8 cellular contexts compared by ENCODE assay signal in genomic region chr7:124152859-124153692, GRCh38.
DNase-seq lines count a peak whose midpoint lies in the region; ATAC-seq, FAIRE-seq and TF ChIP-seq lines count a peak whose summit lies in the region.

No MANE protein-coding gene starts in this region.

- no peaks in the 10 kb centered on the region for H3F3A ChIP-seq in DOHH2 (ENCODE audit: control insufficient read depth, insufficient read depth)

- no peak for TF ChIP-seq POLR2A in endothelial cell of umbilical vein (IDR thresholded peaks at IDR 0.05; ENCODE audit: low read depth, low read length)
- TF ChIP-seq POLR2A in gastrocnemius medialis (IDR thresholded peaks at IDR 0.05): no peak

- H3K4me2 ChIP-seq in DOHH2 (ENCODE audit: low read length): no peak overlapping the region
- H3K4me2 ChIP-seq in endothelial cell of umbilical vein (ENCODE audit: insufficient read depth, low read length): peak overlapping the region; percentile 66

- in situ Hi-C loops in gastrocnemius medialis (cut with MboI; ENCODE audit: low sequenced_read_pairs in 4 of 4): loop anchor here in 1 of 4 donors (25.0 kb wide), 1 partner anchor 634 kb away; no protein-coding TSS in a partner anchor

- H3K9me1 ChIP-seq in endothelial cell of umbilical vein (replicated peaks; ENCODE audit: control insufficient read depth, extremely low read depth, insufficient read depth, low read length): no peaks in the 10 kb centered on the region

- H4K20me1 ChIP-seq in DOHH2 (ENCODE audit: control insufficient read depth, insufficient read depth, low read depth, low read length) (no peaks in the 10 kb centered on the region), endothelial cell of umbilical vein (replicated peaks; ENCODE audit: control insufficient read depth, extremely low read depth, insufficient read depth, low read length) (no peaks in the 10 kb centered on the region)

- H3K36me3 ChIP-seq in DOHH2 (ENCODE audit: control insufficient read depth, low read length) (no peaks in the 10 kb centered on the region), endothelial cell of umbilical vein (ENCODE audit: control insufficient read depth in 2 of 2, extremely low read depth in 1 of 2, insufficient read depth in 2 of 2, low read length in 2 of 2) (no peaks in the 10 kb centered on the region), gastrocnemius medialis (no peaks in the 10 kb centered on the region)

- H3K27me3 Mint-ChIP-seq in progenitor cell of endocrine pancreas: no peaks in the 10 kb centered on the region

- H3K4me1 ChIP-seq in DOHH2 (ENCODE audit: control insufficient read depth, low read length) (no peaks in the 10 kb centered on the region), endothelial cell of umbilical vein (ENCODE audit: control insufficient read depth, extremely low read depth, insufficient read depth, low read length) (peaks cover 21% of the 10 kb centered on the region), gastrocnemius medialis (no peaks in the 10 kb centered on the region)

- TF ChIP-seq CTCF in DOHH2 (IDR thresholded peaks at IDR 0.05; ENCODE audit: low read depth, low read length, poor library complexity, severe bottlenecking) (peak; percentile 51), endothelial cell of umbilical vein (IDR thresholded peaks at IDR 0.05; ENCODE audit: extremely low read depth in 1 of 2, insufficient read depth in 1 of 2, low read depth in 1 of 2, low read length in 2 of 2) (peak; percentile 22 to 31), progenitor cell of endocrine pancreas (IDR thresholded peaks at IDR 0.05; ENCODE audit: unreplicated experiment) (peak; percentile 62), gastrocnemius medialis (IDR thresholded peaks at IDR 0.05 in 4 of 5, conservative IDR thresholded peaks at IDR 0.05 in 1 of 5) (no peak)

- H3K4me1 Mint-ChIP-seq in progenitor cell of endocrine pancreas (ENCODE audit: low read depth): no peaks in the 10 kb centered on the region

- CTCF ChIA-PET in endothelial cell of umbilical vein (lab: Charles Lee): interaction anchor here (0.9 to 5.2 kb wide), 11 partner anchors 10 to 705 kb away, joined by 3 to 80 read pairs (median 3); partner anchors contain the start of gene GPR37

- dilution Hi-C loops in endothelial cell of umbilical vein (cut with MboI; ENCODE audit: extremely low pct_ligation_motif_present, low sequenced_read_pairs): no loop called here

- H3K27me3 ChIP-seq in DOHH2 (ENCODE audit: control insufficient read depth, low read length): peaks cover 4% of the 10 kb centered on the region; the same call in 1 of the 2 replicates
- no peaks in the 10 kb centered on the region for H3K27me3 ChIP-seq in endothelial cell of umbilical vein (ENCODE audit: control insufficient read depth in 2 of 2, insufficient read depth in 2 of 2, low read length in 2 of 2)
- no peaks in the 10 kb centered on the region for H3K27me3 ChIP-seq in gastrocnemius medialis

- H3K79me2 ChIP-seq in DOHH2 (ENCODE audit: control insufficient read depth, low read length) (no peaks in the 10 kb centered on the region), endothelial cell of umbilical vein (ENCODE audit: control insufficient read depth, insufficient read depth, low read length) (no peaks in the 10 kb centered on the region)

- no TSS peak for BruUV-seq in endothelial cell of umbilical vein (replicated peaks; lab: Mats Ljungman, UMichigan)

- H3K9me3 ChIP-seq in DOHH2 (ENCODE audit: control insufficient read depth, insufficient read depth, low read length) (no peaks in the 10 kb centered on the region), endothelial cell of umbilical vein (replicated peaks; ENCODE audit: control insufficient read depth, insufficient read depth, low read length) (no peaks in the 10 kb centered on the region), gastrocnemius medialis (no peaks in the 10 kb centered on the region)

- ATAC-seq in GM21786 (IDR thresholded peaks at IDR 0.05; ENCODE audit: unreplicated experiment) (peak; percentile 77), gastrocnemius medialis (no peak)

- no peak overlapping the region for H2AFZ ChIP-seq in endothelial cell of umbilical vein (ENCODE audit: low read depth, low read length)

- DNase-seq in NCI-H345 (lab: John Stamatoyannopoulos, UW) (peak; percentile 2), endothelial cell of umbilical vein (ENCODE audit: low read depth, low spot score) (peak; percentile 87), progenitor cell of endocrine pancreas (ENCODE audit: low spot score, unreplicated experiment) (no peak), gastrocnemius medialis (no peak), DMS79 (lab: John Stamatoyannopoulos, UW) (no peak)
- no peak for DNase-seq in activated CD4-positive, alpha-beta T cell treated with anti-CD3 and anti-CD28 coated beads for 4 hours

- intact Hi-C loops in endothelial cell of umbilical vein (cut with micrococcal nuclease): loop anchor here (1.0 kb wide), 2 partner anchors 52 to 518 kb away; no protein-coding TSS in a partner anchor
- intact Hi-C loops in gastrocnemius medialis (cut with DNase I; ENCODE audit: low total_unique reads): loop anchor here (10.0 kb wide), 1 partner anchor 632 kb away; no protein-coding TSS in a partner anchor

- POLR2A ChIA-PET in endothelial cell of umbilical vein (lab: Charles Lee): no interaction called here

- H3K4me3 ChIP-seq in DOHH2 (ENCODE audit: low read length): no peak overlapping the region
- H3K4me3 ChIP-seq in endothelial cell of umbilical vein (replicated peaks in 1 of 3; ENCODE audit: insufficient read depth in 1 of 3, low read depth in 1 of 3, low read length in 3 of 3): no peak overlapping the region
- no peak overlapping the region for H3K4me3 ChIP-seq in gastrocnemius medialis

- H3K27ac ChIP-seq in DOHH2 (ENCODE audit: low read depth, low read length) (no peak overlapping the region), endothelial cell of umbilical vein (ENCODE audit: insufficient read depth, low read depth, low read length) (peak overlapping the region; percentile 63), gastrocnemius medialis (no peak overlapping the region)

- no peaks in the 10 kb centered on the region for H3K9me3 Mint-ChIP-seq in progenitor cell of endocrine pancreas (ENCODE audit: low read depth)

- no peaks in the 10 kb centered on the region for H3K36me3 Mint-ChIP-seq in progenitor cell of endocrine pancreas (ENCODE audit: insufficient read depth)

- no peaks in the 10 kb centered on the region for H3K9me2 ChIP-seq in DOHH2 (replicated peaks; ENCODE audit: control insufficient read depth, low read length)

- peak overlapping the region; percentile 11 for H3K9ac ChIP-seq in endothelial cell of umbilical vein (replicated peaks; ENCODE audit: extremely low read depth, insufficient read depth, low read length)

- no peak overlapping the region for H3K27ac Mint-ChIP-seq in progenitor cell of endocrine pancreas

- FAIRE-seq in endothelial cell of umbilical vein (lab: Jason Lieb, UNC): peak; percentile 80

- no peak overlapping the region for H3K4me3 Mint-ChIP-seq in progenitor cell of endocrine pancreas (ENCODE audit: low read depth)

TF ChIP-seq in endothelial cell of umbilical vein, 7 proteins besides CTCF, POLR2A, EP300 and RAD21:
- TF ChIP-seq MAX (IDR thresholded peaks at IDR 0.05; ENCODE audit: insufficient read depth, insufficient read length) (no peak), MYC (IDR thresholded peaks at IDR 0.05; ENCODE audit: low read depth, low read length) (no peak), GATA2 (IDR thresholded peaks at IDR 0.05; ENCODE audit: insufficient read depth, insufficient read length, low read depth, low read length) (peak; percentile 64), EZH2 (IDR thresholded peaks at IDR 0.05; ENCODE audit: borderline replicate concordance, low read depth, low read length, severe bottlenecking) (no peak), FOS (IDR thresholded peaks at IDR 0.05; ENCODE audit: borderline replicate concordance, insufficient read depth, low read length) (peak; percentile 94), JUN (IDR thresholded peaks at IDR 0.05; ENCODE audit: borderline replicate concordance, insufficient read depth, insufficient read length, low read depth) (peak; percentile 63), POLR2AphosphoS5 (IDR thresholded peaks at IDR 0.05; ENCODE audit: insufficient read depth, low read depth, low read length) (no peak)
TF ChIP-seq in endothelial cell of umbilical vein: peak in this region for 3.

Comparison
In these comparisons a context has a peak if more than half of its experiments do, and no peak if none do; other contexts are left out.
1. CTCF ChIP-seq: peak in DOHH2 (single experiment), endothelial cell of umbilical vein (2 of 2) and progenitor cell of endocrine pancreas (single experiment); none in gastrocnemius medialis (0 of 5).
2. DNase-seq: peak in NCI-H345 (single experiment) and endothelial cell of umbilical vein (single experiment); none in progenitor cell of endocrine pancreas (single experiment), gastrocnemius medialis (0 of 2), DMS79 (single experiment) and activated CD4-positive, alpha-beta T cell treated with anti-CD3 and anti-CD28 coated beads for 4 hours (0 of 2).